ENCODE assay signal across 8 cellular contexts in the genomic region with DNA sequence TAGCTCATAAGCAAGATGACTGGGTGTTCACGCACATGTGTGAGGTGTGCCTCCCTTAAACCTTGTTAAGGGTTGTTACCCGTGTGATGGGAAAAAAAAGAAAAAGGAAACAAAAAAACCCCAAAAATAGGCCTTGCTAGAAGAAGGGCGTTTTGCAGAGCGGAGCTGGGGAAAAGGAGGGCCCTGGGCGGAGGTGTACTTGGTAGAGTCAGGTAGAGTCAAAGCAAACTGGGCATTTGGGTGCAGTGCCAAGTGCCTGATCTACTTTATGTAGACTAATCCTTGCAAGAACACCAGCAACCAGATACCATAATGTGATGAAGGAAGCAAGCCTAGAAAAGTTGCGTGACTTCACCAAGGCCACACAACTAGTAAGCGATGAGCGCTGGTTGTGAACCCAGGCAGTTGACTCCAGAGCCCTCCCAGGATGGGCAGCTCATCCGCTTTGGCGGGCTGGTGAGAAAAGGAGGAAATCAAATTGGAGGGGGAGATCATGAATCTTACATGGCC. TPM values are rescaled to one million over a fixed set of nuclear protein-coding genes. Genes with fewer than 3 reads are reported as not detected.
A peak's percentile ranks its signal among the peaks of the same experiment; 100 is the strongest.
DNase-seq lines count a peak whose midpoint lies in the region; ATAC-seq and TF ChIP-seq lines count a peak whose summit lies in the region.

No MANE protein-coding gene starts in this region.

- H3K9me3 ChIP-seq in cardiac muscle cell (ENCODE audit: low read depth): no peaks in the 10 kb centered on the region
- H3K9me3 ChIP-seq in muscle layer of duodenum (ENCODE audit: control insufficient read depth in 1 of 2, low read length in 2 of 2): no peaks in the 10 kb centered on the region
- no peaks in the 10 kb centered on the region for H3K9me3 ChIP-seq in upper lobe of right lung

- DNase-seq in cardiac muscle cell (ENCODE audit: low read depth in 1 of 2, low spot score in 1 of 2): no peak
- no peak for DNase-seq in left cardiac atrium
- no peak for DNase-seq in upper lobe of right lung
- no peak for DNase-seq in UCSD-AML1 (lab: John Stamatoyannopoulos, UW; ENCODE audit: unreplicated experiment)
- no peak for DNase-seq in C1 segment of cervical spinal cord (lab: John Stamatoyannopoulos, UW)
- no peak for DNase-seq in HK-2 (ENCODE audit: unreplicated experiment)

- H3K36me3 Mint-ChIP-seq in brain: peaks cover 7% of the 10 kb centered on the region

- H3K27ac Mint-ChIP-seq in brain: peak overlapping the region; percentile 78 to 97 (median 95)

- no peak for TF ChIP-seq CTCF in cardiac muscle cell (IDR thresholded peaks at IDR 0.05; ENCODE audit: low read depth, low read length)
- no peak for TF ChIP-seq CTCF in brain (conservative IDR thresholded peaks at IDR 0.05)
- no peak for TF ChIP-seq CTCF in upper lobe of right lung (IDR thresholded peaks at IDR 0.05)

- H3K36me3 ChIP-seq in cardiac muscle cell (peaks cover 5% of the 10 kb centered on the region), muscle layer of duodenum (ENCODE audit: control insufficient read depth in 1 of 2, insufficient read depth in 2 of 2, low read length in 2 of 2) (peaks cover 5 to 17% of the 10 kb centered on the region in 2 donors), upper lobe of right lung (peaks cover 7% of the 10 kb centered on the region)

- no peak overlapping the region for H3K4me3 ChIP-seq in cardiac muscle cell
- H3K4me3 ChIP-seq in muscle layer of duodenum (ENCODE audit: low read depth in 1 of 2, low read length in 2 of 2): peak overlapping the region; percentile 73 to 81
- H3K4me3 ChIP-seq in upper lobe of right lung: no peak overlapping the region

- peaks cover 19% of the 10 kb centered on the region for H3K4me1 ChIP-seq in cardiac muscle cell (ENCODE audit: low read depth)
- peaks cover 9 to 17% of the 10 kb centered on the region in 2 donors for H3K4me1 ChIP-seq in muscle layer of duodenum (ENCODE audit: control insufficient read depth in 1 of 2, insufficient read depth in 2 of 2, low read length in 2 of 2)
- peaks cover 23% of the 10 kb centered on the region for H3K4me1 ChIP-seq in upper lobe of right lung

- intact Hi-C loops in left cardiac atrium (cut with DNase I) (no loop called here), upper lobe of right lung (cut with DNase I) (no loop called here)

- no peaks in the 10 kb centered on the region for H3K27me3 ChIP-seq in cardiac muscle cell
- H3K27me3 ChIP-seq in muscle layer of duodenum (ENCODE audit: low read depth, low read length): no peaks in the 10 kb centered on the region
- no peaks in the 10 kb centered on the region for H3K27me3 ChIP-seq in upper lobe of right lung

- peaks cover 39% of the 10 kb centered on the region for H3K4me1 Mint-ChIP-seq in brain

- H3K27me3 Mint-ChIP-seq in brain: peaks cover 4% of the 10 kb centered on the region

- peak overlapping the region; percentile 68 for H3K27ac ChIP-seq in cardiac muscle cell
- H3K27ac ChIP-seq in muscle layer of duodenum (ENCODE audit: low read length): peak overlapping the region; percentile 54
- peak overlapping the region; percentile 90 for H3K27ac ChIP-seq in upper lobe of right lung

- peaks cover 0 to 7% (median 2%) of the 10 kb centered on the region in 5 experiments for H3K9me3 Mint-ChIP-seq in brain

- ATAC-seq in left cardiac atrium (no peak), upper lobe of right lung (no peak)

- H3K4me3 Mint-ChIP-seq in brain: peak overlapping the region; percentile 85 to 95 (median 95)

RNA-seq across cellular contexts. Expression of gene TIRAP, which starts 1.2 kb away (rescaled TPM):
- 4.2 and 6.7 TPM in 2 replicates for total RNA-seq in cardiac muscle cell
- polyA plus RNA-seq in cardiac muscle cell: 2.4 and 4.9 TPM in 2 replicates
- total RNA-seq in left cardiac atrium: 1 to 10 TPM; 7.6 to 8.7 TPM
- polyA plus RNA-seq in brain (ENCODE audit: insufficient read depth, low read depth, low replicate concordance): 9.3 TPM
- 13.7 TPM for total RNA-seq in upper lobe of right lung

RNA-seq across cellular contexts. Expression of gene FOXRED1, which starts 12.8 kb away (rescaled TPM):
- total RNA-seq in cardiac muscle cell (38.5 and 38.7 TPM in 2 replicates), left cardiac atrium (10 to 100 TPM; 21.0 to 25.3 TPM), upper lobe of right lung (14.8 TPM)
- polyA plus RNA-seq in cardiac muscle cell (59.3 and 68.5 TPM in 2 replicates), brain (ENCODE audit: insufficient read depth, low read depth, low replicate concordance) (53.2 TPM)

RNA-seq across cellular contexts. Expression of gene SRPRA, which starts 13.0 kb away (rescaled TPM):
- total RNA-seq in cardiac muscle cell: 42.9 and 60.2 TPM in 2 replicates
- 62.1 and 76.6 TPM in 2 replicates for polyA plus RNA-seq in cardiac muscle cell
- 10 to 100 TPM; 65.1 to 95.7 TPM for total RNA-seq in left cardiac atrium
- 111 TPM for polyA plus RNA-seq in brain (ENCODE audit: insufficient read depth, low read depth, low replicate concordance)
- 120 TPM for total RNA-seq in upper lobe of right lung

RNA-seq across cellular contexts. Expression of gene DCPS, which starts 22.1 kb away (rescaled TPM):
- total RNA-seq in cardiac muscle cell (13.1 and 16.5 TPM in 2 replicates), left cardiac atrium (10 to 100 TPM; 11.3 to 13.1 TPM), upper lobe of right lung (15.5 TPM)
- polyA plus RNA-seq in cardiac muscle cell (27.0 and 27.4 TPM in 2 replicates), brain (ENCODE audit: insufficient read depth, low read depth, low replicate concordance) (30.1 TPM)

Comparison
In these comparisons a context has a peak if more than half of its experiments do, and no peak if none do; other contexts are left out.
1. H3K4me3 ChIP-seq: peak in muscle layer of duodenum (2 of 2); none in cardiac muscle cell (single experiment) and upper lobe of right lung (single experiment).
2. Peak in every context shown above with its lines, with median percentiles within 50 percentile points of each other: H3K27ac ChIP-seq.